22 cellular contexts compared by ENCODE assay signal in genomic region chrX:17846045-17846444, GRCh38. TPM values are rescaled to one million over a fixed set of nuclear protein-coding genes. Genes with fewer than 3 reads are reported as not detected.
DNase-seq lines count a peak whose midpoint lies in the region; ATAC-seq, FAIRE-seq and TF ChIP-seq lines count a peak whose summit lies in the region.
"Had no signal": no experiment of that assay in that cellular context is flagged by ENCODE, and none has a peak within 500 bp of the region (broad histone marks: within the 10 kb centered on the region; RNA-seq: fewer than 3 reads in every experiment).

No MANE protein-coding gene starts in this region.

- H3K4me2 ChIP-seq in PC-3 (ENCODE audit: low read length) (peak overlapping the region; percentile 80), GM23338 (no peak overlapping the region)
- H3K4me2 ChIP-seq: BLaER1 treated with 17β-estradiol and CSF1 and Interleukin-3, amounts not matched to agents 10 nM and 100 nM had no signal

- DNase-seq in PC-3 (peak; percentile 57), breast epithelium (ENCODE audit: low spot score in 2 of 2) (no peak), renal cortical epithelial cell (ENCODE audit: low read depth) (peak; percentile 42), sigmoid colon (no peak), COR-L47 (lab: John Stamatoyannopoulos, UW) (no peak), GM23338 (ENCODE audit: low spot score) (no peak)
- DNase-seq in CD4-positive, alpha-beta memory T cell = no peak
- DNase-seq: CD8-positive, alpha-beta memory T cell; DND-41; GDM1; MV-4-11; NCI-H1694 treated with DMSO at 0.1 percent for 48 hours; NCI-H2107; NCI-H510A; NCI-H748 treated with DMSO at 0.1 percent for 48 hours; SIG-M5 had no signal

- TF ChIP-seq EP300 in sigmoid colon (IDR thresholded peaks at IDR 0.05) = no peak

- TF ChIP-seq CTCF in PC-3 (conservative IDR thresholded peaks at IDR 0.05; ENCODE audit: low read depth, low read length) (no peak), breast epithelium (IDR thresholded peaks at IDR 0.05) (no peak), sigmoid colon (IDR thresholded peaks at IDR 0.05) (no peak), GM23338 (conservative IDR thresholded peaks at IDR 0.05; ENCODE audit: low read depth in 2 of 2) (no peak)

- H3K27me3 ChIP-seq in PC-3 (ENCODE audit: low read length) = no peaks in the 10 kb centered on the region
- peaks cover 0 to 26% of the 10 kb centered on the region in 2 donors for H3K27me3 ChIP-seq in breast epithelium
- H3K27me3 ChIP-seq in CD4-positive, alpha-beta memory T cell (ENCODE audit: insufficient read depth, low read length) = no peaks in the 10 kb centered on the region
- H3K27me3 ChIP-seq in sigmoid colon = no peaks in the 10 kb centered on the region
- no peaks in the 10 kb centered on the region for H3K27me3 ChIP-seq in GM23338 (ENCODE audit: insufficient read depth)

- H3K9me3 Mint-ChIP-seq in CD4-positive, alpha-beta memory T cell = peaks cover 0 to under 1% (median 0%) of the 10 kb centered on the region in 8 donors
- no peaks in the 10 kb centered on the region for H3K9me3 Mint-ChIP-seq in GM23338

- H3K27ac Mint-ChIP-seq in CD4-positive, alpha-beta memory T cell = no peak overlapping the region
- H3K27ac Mint-ChIP-seq in GM23338 = no peak overlapping the region
- H3K27ac Mint-ChIP-seq: CD8-positive, alpha-beta memory T cell had no signal

- CTCF ChIA-PET in PC-3 (lab: Charles Lee) = no interaction called here
- CTCF ChIA-PET in CD4-positive, alpha-beta memory T cell (lab: Charles Lee; ENCODE audit: partially characterized antibody) = no interaction called here

- H3K4me3 ChIP-seq in PC-3 (ENCODE audit: low read length) (peak overlapping the region; percentile 48; the same call in 1 of the 2 replicates), breast epithelium (no peak overlapping the region), sigmoid colon (no peak overlapping the region), GM23338 (no peak overlapping the region)
- H3K4me3 ChIP-seq in CD4-positive, alpha-beta memory T cell (ENCODE audit: low read length in 2 of 2) = no peak overlapping the region
- H3K4me3 ChIP-seq: BLaER1 treated with 17β-estradiol and CSF1 and Interleukin-3, amounts not matched to agents 10 nM and 100 nM; HAP-1 had no signal

- no peaks in the 10 kb centered on the region for H3K9me3 ChIP-seq in PC-3 (ENCODE audit: low read length)
- no peaks in the 10 kb centered on the region for H3K9me3 ChIP-seq in breast epithelium
- no peaks in the 10 kb centered on the region for H3K9me3 ChIP-seq in CD4-positive, alpha-beta memory T cell (ENCODE audit: control insufficient read depth in 1 of 2, low read length in 2 of 2)
- H3K9me3 ChIP-seq in sigmoid colon = no peaks in the 10 kb centered on the region
- H3K9me3 ChIP-seq: HAP-1 had no signal

- no peak for TF ChIP-seq POLR2A in breast epithelium (IDR thresholded peaks at IDR 0.05)
- TF ChIP-seq POLR2A in sigmoid colon (IDR thresholded peaks at IDR 0.05) = no peak

- H3K4me1 Mint-ChIP-seq in CD4-positive, alpha-beta memory T cell = no peaks in the 10 kb centered on the region
- peaks cover 13% of the 10 kb centered on the region for H3K4me1 Mint-ChIP-seq in GM23338
- H3K4me1 Mint-ChIP-seq: CD8-positive, alpha-beta memory T cell had no signal

- POLR2A ChIA-PET in PC-3 (lab: Charles Lee; ENCODE audit: unreplicated experiment) = no interaction called here
- POLR2A ChIA-PET in CD4-positive, alpha-beta memory T cell (lab: Charles Lee; ENCODE audit: partially characterized antibody) = no interaction called here

- H4K20me1 ChIP-seq in PC-3 (ENCODE audit: low read length) = no peaks in the 10 kb centered on the region
- H4K20me1 ChIP-seq in GM23338 (replicated peaks; ENCODE audit: insufficient read depth) = no peaks in the 10 kb centered on the region

- intact Hi-C loops in PC-3 (cut with micrococcal nuclease) (no loop called here), breast epithelium (cut with DNase I; ENCODE audit: low total_unique reads) (loop anchor here (5.0 kb wide), 1 partner anchor 1009 kb away; no protein-coding TSS in a partner anchor), sigmoid colon (cut with DNase I) (no loop called here)
- intact Hi-C loops in CD4-positive, alpha-beta memory T cell (cut with micrococcal nuclease) = no loop called here

- H3K9me2 ChIP-seq in PC-3 (replicated peaks; ENCODE audit: low read length) (no peaks in the 10 kb centered on the region), GM23338 (ENCODE audit: insufficient read depth) (no peaks in the 10 kb centered on the region)

- peaks cover 5% of the 10 kb centered on the region; the same call in 1 of the 2 replicates for H3K4me1 ChIP-seq in PC-3 (ENCODE audit: insufficient read depth, low read length)
- no peaks in the 10 kb centered on the region for H3K4me1 ChIP-seq in breast epithelium
- no peaks in the 10 kb centered on the region for H3K4me1 ChIP-seq in CD4-positive, alpha-beta memory T cell (ENCODE audit: insufficient read depth, low read length)
- peaks cover 0 to 14% (median 4%) of the 10 kb centered on the region in 4 donors for H3K4me1 ChIP-seq in sigmoid colon
- H3K4me1 ChIP-seq in GM23338 (ENCODE audit: insufficient read depth) = no peaks in the 10 kb centered on the region
- H3K4me1 ChIP-seq: BLaER1 treated with 17β-estradiol and CSF1 and Interleukin-3, amounts not matched to agents 10 nM and 100 nM; HAP-1 had no signal

- H3K27me3 Mint-ChIP-seq in CD4-positive, alpha-beta memory T cell = peaks cover 0 to 3% of the 10 kb centered on the region in 2 donors
- no peaks in the 10 kb centered on the region for H3K27me3 Mint-ChIP-seq in GM23338 (ENCODE audit: insufficient read depth, low read depth, poor library complexity)

- FAIRE-seq in islet of Langerhans (lab: Jason Lieb, UNC) = peak; percentile 96

- H2AFZ ChIP-seq in PC-3 (ENCODE audit: low read length) = peak overlapping the region; percentile 63; the same call in 1 of the 2 replicates
- no peak overlapping the region for H2AFZ ChIP-seq in GM23338

- H3K36me3 ChIP-seq in PC-3 (ENCODE audit: low read depth, low read length) (no peaks in the 10 kb centered on the region), breast epithelium (no peaks in the 10 kb centered on the region), sigmoid colon (no peaks in the 10 kb centered on the region), GM23338 (ENCODE audit: insufficient read depth) (no peaks in the 10 kb centered on the region)
- no peaks in the 10 kb centered on the region for H3K36me3 ChIP-seq in CD4-positive, alpha-beta memory T cell (ENCODE audit: insufficient read depth, low read length)
- H3K36me3 ChIP-seq: BLaER1 treated with 17β-estradiol and CSF1 and Interleukin-3, amounts not matched to agents 10 nM and 100 nM; HAP-1 had no signal

- no peak for ATAC-seq in PC-3
- ATAC-seq in GM23338 = no peak
- ATAC-seq: SK-N-SH treated with all-trans-retinoic acid at 6 μM for 48 hours had no signal

- H3K4me3 Mint-ChIP-seq in CD4-positive, alpha-beta memory T cell = no peak overlapping the region
- H3K4me3 Mint-ChIP-seq in GM23338 = no peak overlapping the region
- H3K4me3 Mint-ChIP-seq: CD8-positive, alpha-beta memory T cell had no signal

- WGBS in sigmoid colon, 2 donors = 80 to 86% methylated on average over 2 of the region's 2 CpGs

- H3F3A ChIP-seq in PC-3 (ENCODE audit: low read length, unreplicated experiment) = no peaks in the 10 kb centered on the region
- no peaks in the 10 kb centered on the region for H3F3A ChIP-seq in GM23338 (replicated peaks; ENCODE audit: low read depth)

- H3K27ac ChIP-seq in PC-3 (ENCODE audit: low read length) (no peak overlapping the region), breast epithelium (peak overlapping the region; percentile 43 to 50), sigmoid colon (no peak overlapping the region), GM23338 (ENCODE audit: low read depth) (no peak overlapping the region)
- no peak overlapping the region for H3K27ac ChIP-seq in CD4-positive, alpha-beta memory T cell (ENCODE audit: low read depth, low read length)
- H3K27ac ChIP-seq: BLaER1 treated with 17β-estradiol and CSF1 and Interleukin-3, amounts not matched to agents 10 nM and 100 nM had no signal

- H3K79me2 ChIP-seq in PC-3 (ENCODE audit: low read length) (no peaks in the 10 kb centered on the region), GM23338 (replicated peaks; ENCODE audit: insufficient read depth) (no peaks in the 10 kb centered on the region)

- BruUV-seq in PC-3 (replicated peaks; lab: Mats Ljungman, UMichigan) = no TSS peak

- no peaks in the 10 kb centered on the region for H3K36me3 Mint-ChIP-seq in CD4-positive, alpha-beta memory T cell
- no peaks in the 10 kb centered on the region for H3K36me3 Mint-ChIP-seq in GM23338 (ENCODE audit: low read depth)
- H3K36me3 Mint-ChIP-seq: CD8-positive, alpha-beta memory T cell had no signal

- H3K9ac ChIP-seq in PC-3 (ENCODE audit: low read length) = no peak overlapping the region
- H3K9ac ChIP-seq: BLaER1 treated with 17β-estradiol and CSF1 and Interleukin-3, amounts not matched to agents 10 nM and 100 nM had no signal

TF ChIP-seq in GM23338, 12 proteins besides CTCF, POLR2A, EP300 and RAD21 (continues in another document):
- TF ChIP-seq ZNF331 (CRISPR knock-in tag; IDR thresholded peaks at IDR 0.05; ENCODE audit: low read depth) (no peak), ETS1 (IDR thresholded peaks at IDR 0.05) (no peak), EZH2phosphoT487 (IDR thresholded peaks at IDR 0.05; ENCODE audit: unreplicated experiment) (no peak), POLR2AphosphoS5 (IDR thresholded peaks at IDR 0.05; ENCODE audit: low read depth) (no peak)

RNA-seq across cellular contexts. Expression of gene RAI2, which starts 15.1 kb away (rescaled TPM):
- total RNA-seq in PC-3 (2014; rRNA removed) (0.66 and 2.1 TPM in 2 replicates), breast epithelium (10 to 100 TPM; 12.0 to 38.9 (median 18.0) TPM), renal cortical epithelial cell (0.15 TPM in 1 of 2 replicates, not detected in the other), sigmoid colon (10 to 100 TPM; 11.8 to 26.0 (median 21.7) TPM)
- 1 to 10 TPM; 1.2 to 1.4 TPM for total RNA-seq in CD4-positive, alpha-beta memory T cell
- polyA plus RNA-seq in CD4-positive, alpha-beta memory T cell = under 1 TPM in 1 of 2 donors, not detected in 1; 0.34 TPM
- polyA plus RNA-seq in sigmoid colon (10 to 100 TPM in 2 of 3 donors, 1 to 10 TPM in 1; 3.7 to 24.6 (median 10.2) TPM), GM23338 (2016; fragmentation: Nextera tagmentation; extraction: Ambion mirVana) (0.99 and 1.5 TPM in 2 replicates)
- 0.83 and 1.4 TPM in 2 replicates for total RNA-seq in GM23338 (2014; rRNA removed; shearing (Covaris generic))
- total RNA-seq: OCI-LY7, RPMI7951 had no signal

Comparison
In these comparisons a context has a peak if more than half of its experiments do, and no peak if none do; other contexts are left out.
1. DNase-seq: peak in PC-3 (single experiment) and renal cortical epithelial cell (single experiment); none in breast epithelium (0 of 2), CD4-positive, alpha-beta memory T cell (0 of 5), sigmoid colon (single experiment), COR-L47 (single experiment) and GM23338 (single experiment).
2. H3K27ac ChIP-seq: peak in breast epithelium (2 of 2); none in PC-3 (single experiment), CD4-positive, alpha-beta memory T cell (single experiment), sigmoid colon (0 of 4) and GM23338 (single experiment).